12 cellular contexts compared by ENCODE assay signal in the genomic region with DNA sequence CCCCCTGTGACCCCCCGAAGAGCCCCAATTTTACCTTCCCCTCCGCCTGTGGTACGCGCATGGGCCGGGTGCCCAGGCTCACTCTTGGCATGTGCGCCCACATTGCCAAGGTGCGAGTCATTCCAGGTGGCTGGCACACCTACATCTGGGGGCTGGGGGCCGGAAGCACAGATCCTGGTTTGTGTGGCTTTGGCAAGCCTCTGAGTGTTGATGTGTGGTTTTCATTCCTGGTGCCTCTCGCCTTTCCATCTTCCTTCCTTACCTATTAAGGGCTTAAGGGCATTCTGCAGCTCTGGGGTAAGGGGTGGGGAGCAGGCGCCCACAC. TPM values are rescaled to one million over a fixed set of nuclear protein-coding genes. Genes with fewer than 3 reads are reported as not detected.
A peak's percentile ranks its signal among the peaks of the same experiment; 100 is the strongest.
DNase-seq lines count a peak whose midpoint lies in the region; ATAC-seq and TF ChIP-seq lines count a peak whose summit lies in the region.
"Had no signal": no experiment of that assay in that cellular context is flagged by ENCODE, and none has a peak within 500 bp of the region (broad histone marks: within the 10 kb centered on the region; RNA-seq: fewer than 3 reads in every experiment).

No MANE protein-coding gene starts in this region.

- H3K27me3 Mint-ChIP-seq in natural killer cell treated with Interleukin-12 subunit alpha and Interleukin-12 subunit beta and Interleukin-15 and Interleukin-18, amount 100 ng/mL, for 72 hours = peaks cover 63 to 87% of the 10 kb centered on the region in 2 donors
- H3K27me3 Mint-ChIP-seq in natural killer cell (ENCODE audit: low read depth in 2 of 2) = peaks cover 62 to 74% of the 10 kb centered on the region in 2 donors

- peak overlapping the region; percentile 4 for H3K4me3 Mint-ChIP-seq in natural killer cell treated with Interleukin-12 subunit alpha and Interleukin-12 subunit beta and Interleukin-15 and Interleukin-18, amount 100 ng/mL, for 72 hours
- no peak overlapping the region for H3K4me3 Mint-ChIP-seq in natural killer cell

- no peak for TF ChIP-seq CTCF in natural killer cell (IDR thresholded peaks at IDR 0.05)
- no peak for TF ChIP-seq CTCF in left lung (IDR thresholded peaks at IDR 0.05)
- TF ChIP-seq CTCF in vagina (IDR thresholded peaks at IDR 0.05) = no peak

- no peaks in the 10 kb centered on the region for H3K36me3 Mint-ChIP-seq in natural killer cell treated with Interleukin-12 subunit alpha and Interleukin-12 subunit beta and Interleukin-15 and Interleukin-18, amount 100 ng/mL, for 72 hours
- H3K36me3 Mint-ChIP-seq in natural killer cell = no peaks in the 10 kb centered on the region

- H3K36me3 ChIP-seq in left lung (peaks cover 0 to 5% of the 10 kb centered on the region in 2 donors), vagina (no peaks in the 10 kb centered on the region)
- H3K36me3 ChIP-seq: BE2C had no signal

- no peaks in the 10 kb centered on the region for H3K9me3 ChIP-seq in left lung
- H3K9me3 ChIP-seq in vagina = no peaks in the 10 kb centered on the region
- H3K9me3 ChIP-seq: BE2C had no signal

- H3K27ac ChIP-seq in left lung = peak overlapping the region in 1 of 2 donors; percentile 38
- H3K27ac ChIP-seq in vagina = peak overlapping the region; percentile 79

- no peaks in the 10 kb centered on the region for H3K9me3 Mint-ChIP-seq in natural killer cell treated with Interleukin-12 subunit alpha and Interleukin-12 subunit beta and Interleukin-15 and Interleukin-18, amount 100 ng/mL, for 72 hours
- no peaks in the 10 kb centered on the region for H3K9me3 Mint-ChIP-seq in natural killer cell

- H3K4me1 ChIP-seq in left lung (peaks cover 0 to 19% of the 10 kb centered on the region in 2 donors), vagina (peaks cover 42% of the 10 kb centered on the region)
- H3K4me1 ChIP-seq: BE2C had no signal

- ATAC-seq in natural killer cell treated with Interleukin-12 subunit alpha and Interleukin-12 subunit beta and Interleukin-15 and Interleukin-18, amount 100 ng/mL, for 72 hours = no peak
- ATAC-seq in natural killer cell (no peak), left lung (peak; percentile 73)

- H3K27me3 ChIP-seq in left lung = peaks cover 19 to 90% of the 10 kb centered on the region in 2 donors
- no peaks in the 10 kb centered on the region for H3K27me3 ChIP-seq in vagina

- H3K4me1 Mint-ChIP-seq in natural killer cell treated with Interleukin-12 subunit alpha and Interleukin-12 subunit beta and Interleukin-15 and Interleukin-18, amount 100 ng/mL, for 72 hours (ENCODE audit: low read depth in 2 of 2) = peaks cover 33 to 41% of the 10 kb centered on the region in 2 donors
- peaks cover 17 to 43% of the 10 kb centered on the region in 2 donors for H3K4me1 Mint-ChIP-seq in natural killer cell

- no peak for DNase-seq in natural killer cell treated with Interleukin-12 subunit alpha and Interleukin-12 subunit beta and Interleukin-15 and Interleukin-18, amount 100 ng/mL, for 72 hours (ENCODE audit: low spot score)
- DNase-seq in natural killer cell (no peak), astrocyte of the hippocampus (ENCODE audit: low read depth, low spot score) (peak; percentile 51), left lung (peak in 1 of 2 donors; percentile 84), vagina (ENCODE audit: extremely low spot score in 2 of 2) (no peak), GM03348 (ENCODE audit: low spot score) (no peak), NCI-H2081 treated with DMSO at 0.1 percent for 48 hours (lab: John Stamatoyannopoulos, UW) (no peak), NCI-H2081 (lab: John Stamatoyannopoulos, UW) (no peak)
- DNase-seq: BE2C, dermis blood vessel endothelial cell, Karpas-422 had no signal

- no peak for TF ChIP-seq POLR2A in vagina (IDR thresholded peaks at IDR 0.05)

- intact Hi-C loops in natural killer cell (cut with micrococcal nuclease) = no loop called here
- intact Hi-C loops in left lung (cut with DNase I) = no loop called here
- intact Hi-C loops in vagina (cut with DNase I) = no loop called here

- no peak overlapping the region for H3K27ac Mint-ChIP-seq in natural killer cell treated with Interleukin-12 subunit alpha and Interleukin-12 subunit beta and Interleukin-15 and Interleukin-18, amount 100 ng/mL, for 72 hours
- H3K27ac Mint-ChIP-seq in natural killer cell = no peak overlapping the region

- peak overlapping the region in 1 of 2 donors; percentile 39 for H3K4me3 ChIP-seq in left lung
- H3K4me3 ChIP-seq in vagina = peak overlapping the region; percentile 51 to 65

RNA-seq across cellular contexts. Expression of a gene that starts 0.4 kb away (rescaled TPM):
- total RNA-seq in natural killer cell treated with Interleukin-12 subunit alpha and Interleukin-12 subunit beta and Interleukin-15 and Interleukin-18, amount 100 ng/mL, for 72 hours = not detected
- total RNA-seq in natural killer cell = not detected
- total RNA-seq in left lung = 1 to 10 TPM; 2.7 to 3.2 TPM
- 18.2 TPM for total RNA-seq in vagina
- total RNA-seq: dermis blood vessel endothelial cell, posterior vena cava had no signal

RNA-seq across cellular contexts. Expression of a gene that starts 9.0 kb away (rescaled TPM):
- 10 to 100 TPM; 50.3 to 82.0 TPM for total RNA-seq in natural killer cell treated with Interleukin-12 subunit alpha and Interleukin-12 subunit beta and Interleukin-15 and Interleukin-18, amount 100 ng/mL, for 72 hours
- 10 to 100 TPM; 52.9 to 75.3 (median 61.1) TPM for total RNA-seq in natural killer cell
- 10 to 100 TPM; 57.0 to 60.0 TPM for total RNA-seq in left lung
- 19.6 TPM for total RNA-seq in vagina

RNA-seq across cellular contexts. Expression of a gene that starts 14.9 kb away (rescaled TPM):
- 10 to 100 TPM; 41.5 to 58.1 TPM for total RNA-seq in natural killer cell treated with Interleukin-12 subunit alpha and Interleukin-12 subunit beta and Interleukin-15 and Interleukin-18, amount 100 ng/mL, for 72 hours
- total RNA-seq in natural killer cell (10 to 100 TPM; 21.0 to 36.2 (median 28.5) TPM), left lung (10 to 100 TPM; 21.3 to 24.7 TPM), vagina (31.2 TPM)

RNA-seq across cellular contexts. Expression of a gene that starts 36.9 kb away (rescaled TPM):
- not detected for total RNA-seq in natural killer cell treated with Interleukin-12 subunit alpha and Interleukin-12 subunit beta and Interleukin-15 and Interleukin-18, amount 100 ng/mL, for 72 hours
- total RNA-seq in natural killer cell (not detected), left lung (under 1 TPM; 0.39 to 0.99 TPM), vagina (not detected)
- total RNA-seq: dermis blood vessel endothelial cell, posterior vena cava had no signal

RNA-seq across cellular contexts. Expression of a gene that starts 60.0 kb away (rescaled TPM):
- not detected for total RNA-seq in natural killer cell treated with Interleukin-12 subunit alpha and Interleukin-12 subunit beta and Interleukin-15 and Interleukin-18, amount 100 ng/mL, for 72 hours
- total RNA-seq in natural killer cell (under 1 TPM in 2 of 3 donors, not detected in 1; 0.26 to 0.30 TPM), left lung (not detected), vagina (not detected)
- total RNA-seq: dermis blood vessel endothelial cell, posterior vena cava had no signal
